Comparison of ENCODE assay signal across 21 cellular contexts in the genomic region with DNA sequence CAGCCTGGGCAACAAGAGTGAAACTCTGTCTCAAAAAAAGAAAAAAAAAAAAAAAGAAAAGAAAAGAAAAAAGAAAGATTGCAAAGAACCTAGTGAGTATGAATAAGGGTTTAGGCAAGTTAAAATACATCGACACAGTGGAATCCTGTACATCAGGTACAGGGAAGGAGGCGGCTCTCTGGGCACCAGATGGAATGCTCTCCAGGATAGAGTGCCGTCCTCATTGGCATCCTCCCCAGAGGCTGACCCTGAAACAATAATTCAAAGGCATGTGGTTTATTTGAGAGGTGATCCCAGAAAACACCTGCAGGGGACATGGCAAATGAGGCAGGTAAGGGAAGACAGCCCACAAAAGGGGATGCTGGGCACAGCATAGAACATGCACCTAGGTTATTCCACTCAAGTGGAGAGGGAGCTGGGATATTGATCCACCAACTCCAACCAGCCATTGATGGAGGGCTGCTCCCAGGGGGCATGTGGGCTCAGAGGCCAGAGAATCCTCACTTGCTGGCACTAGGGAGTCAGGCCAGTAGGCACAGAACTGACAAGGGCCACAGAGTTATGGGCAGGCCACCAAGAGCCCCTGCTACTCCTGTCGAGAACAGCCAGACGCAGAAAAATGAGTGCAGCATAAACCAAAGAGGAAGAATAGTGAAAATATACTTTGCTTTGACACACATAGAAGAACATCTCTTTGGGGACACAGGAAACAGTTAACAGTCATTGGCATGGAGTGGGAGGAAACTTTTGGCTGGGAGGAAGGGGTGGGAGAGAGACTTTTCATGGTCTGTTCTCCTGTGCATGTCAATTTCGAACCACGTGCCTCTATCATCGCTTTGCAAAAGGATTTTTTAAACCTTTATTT. TPM values are rescaled to one million over a fixed set of nuclear protein-coding genes. Genes with fewer than 3 reads are reported as not detected.
"Had no signal": no experiment of that assay in that cellular context is flagged by ENCODE, and none has a peak within 500 bp of the region (broad histone marks: within the 10 kb centered on the region; RNA-seq: fewer than 3 reads in every experiment).

No MANE protein-coding gene starts in this region.

- H3K4me3 ChIP-seq: adrenal gland, body of pancreas, coronary artery, dorsolateral prefrontal cortex, left ventricle myocardium inferior, skin epidermis, stomach, thyroid gland, upper lobe of left lung had no signal

- H3K4me1 ChIP-seq: adrenal gland, body of pancreas had no signal

- H3K36me3 ChIP-seq: adrenal gland, left ventricle myocardium inferior, stomach, thyroid gland, upper lobe of left lung, WERI-Rb-1 had no signal

- H3K27ac ChIP-seq: adrenal gland, body of pancreas, coronary artery, left ventricle myocardium inferior, skin epidermis, stomach, thyroid gland, upper lobe of left lung, WERI-Rb-1 had no signal

- H3K9me3 ChIP-seq: adrenal gland, body of pancreas, left ventricle myocardium inferior, stomach, thyroid gland, upper lobe of left lung had no signal

- H3K27me3 ChIP-seq: adrenal gland, body of pancreas, dorsolateral prefrontal cortex, stomach, thyroid gland, upper lobe of left lung had no signal

- DNase-seq: activated CD4-positive, alpha-beta T cell treated with anti-CD3 and anti-CD28 coated beads for 48 hours; activated CD4-positive, alpha-beta T cell treated with anti-CD3 and anti-CD28 coated beads, Interleukin-2, amount 50 U/mL, for 48 hours; activated CD8-positive, alpha-beta memory T cell treated with anti-CD3 and anti-CD28 coated beads for 24 hours; activated effector memory CD4-positive, alpha-beta T cell treated with Interleukin-2 at 50 U/mL for 16 hours; activated naive CD4-positive, alpha-beta T cell treated with anti-CD3 and anti-CD28 coated beads for 36 hours; activated naive CD8-positive, alpha-beta T cell treated with anti-CD3 and anti-CD28 coated beads for 36 hours; adrenal gland; aorta; body of pancreas; effector memory CD4-positive, alpha-beta T cell; left ventricle myocardium inferior; stimulated activated CD4-positive, alpha-beta T cell treated with anti-CD3 and anti-CD28 coated beads, Interleukin-12 subunit alpha, Interleukin-12 subunit beta, amount 100 ng/mL, for 4 hours; stimulated activated CD4-positive, alpha-beta T cell treated with anti-CD3 and anti-CD28 coated beads, Interleukin-4, amount 100 ng/mL, for 24 hours; stomach; T1000; upper lobe of left lung; WERI-Rb-1 had no signal

RNA-seq across cellular contexts. Expression of a gene that starts 4.2 kb away (rescaled TPM):
- polyA plus RNA-seq: adrenal gland, aorta, stomach had no signal
